19 cellular contexts compared by ENCODE assay signal in genomic region chr13:84605927-84606326, GRCh38.
"Had no signal": no experiment of that assay in that cellular context is flagged by ENCODE, and none has a peak within 500 bp of the region (broad histone marks: within the 10 kb centered on the region; RNA-seq: fewer than 3 reads in every experiment).

No MANE protein-coding gene starts in this region.

- H3K36me3 Mint-ChIP-seq: naive thymus-derived CD8-positive, alpha-beta T cell; stimulated activated naive B cell treated with anti-CD40 and anti-IgM and Interleukin-4, amounts not matched to agents 10 μg/mL and 1 μg/mL and 100 μg/mL, for 72 hours had no signal

- H3K27ac Mint-ChIP-seq: activated naive CD4-positive, alpha-beta T cell treated with anti-CD3 and anti-CD28 coated beads for 36 hours; activated naive CD8-positive, alpha-beta T cell treated with anti-CD3 and anti-CD28 coated beads, Interleukin-2, amount 50 U/mL, for 24 hours; activated T-helper 2 cell treated with anti-CD3 and anti-CD28 coated beads, Interferon-gamma antibody, Interleukin-2, Interleukin-4, amounts not matched to agents 10 μg/mL and 5 μg/mL and 100 μg/mL, durations not matched to agents 14 hours and 24 hours and 36 hours; naive thymus-derived CD8-positive, alpha-beta T cell; stimulated activated naive B cell treated with anti-CD40 and anti-IgM and Interleukin-4, amounts not matched to agents 10 μg/mL and 1 μg/mL and 100 μg/mL, for 72 hours had no signal

- H3K9me3 ChIP-seq: ascending aorta, neutrophil, thyroid gland, vagina had no signal

- H3K4me1 Mint-ChIP-seq: activated naive CD8-positive, alpha-beta T cell treated with anti-CD3 and anti-CD28 coated beads, Interleukin-2, amount 50 U/mL, for 24 hours; naive thymus-derived CD8-positive, alpha-beta T cell; stimulated activated naive B cell treated with anti-CD40 and anti-IgM and Interleukin-4, amounts not matched to agents 10 μg/mL and 1 μg/mL and 100 μg/mL, for 72 hours had no signal

- H3K27me3 Mint-ChIP-seq: activated naive CD8-positive, alpha-beta T cell treated with anti-CD3 and anti-CD28 coated beads, Interleukin-2, amount 50 U/mL, for 24 hours; naive thymus-derived CD8-positive, alpha-beta T cell; stimulated activated naive B cell treated with anti-CD40 and anti-IgM and Interleukin-4, amounts not matched to agents 10 μg/mL and 1 μg/mL and 100 μg/mL, for 72 hours had no signal

- H3K4me1 ChIP-seq: ascending aorta, left lung, vagina had no signal

- FAIRE-seq: endometrium, keratinocyte had no signal

- ATAC-seq: activated CD4-positive, CD25-positive, alpha-beta regulatory T cell treated with anti-CD3 and anti-CD28 coated beads, Interleukin-2, amount 50 U/mL, for 24 hours; activated naive CD8-positive, alpha-beta T cell treated with anti-CD3 and anti-CD28 coated beads, Interleukin-2, amount 50 U/mL, for 24 hours; left lung; naive thymus-derived CD8-positive, alpha-beta T cell had no signal

- H3K27ac ChIP-seq: ascending aorta, dorsolateral prefrontal cortex, left lung, neutrophil, thyroid gland, vagina had no signal

- H3K4me3 ChIP-seq: ascending aorta, dorsolateral prefrontal cortex, left lung, thyroid gland, vagina had no signal

- H3K27me3 ChIP-seq: ascending aorta, dorsolateral prefrontal cortex, left lung, neutrophil, thyroid gland, vagina had no signal

- DNase-seq: activated CD4-positive, alpha-beta T cell treated with anti-CD3 and anti-CD28 coated beads, Interleukin-2, amount 50 U/mL, for 4 hours; activated naive CD4-positive, alpha-beta T cell treated with anti-CD3 and anti-CD28 coated beads for 36 hours; activated naive CD8-positive, alpha-beta T cell treated with anti-CD3 and anti-CD28 coated beads, Interleukin-2, amount 50 U/mL, for 24 hours; activated T-cell treated with anti-CD3 and anti-CD28 coated beads for 4 hours; dorsolateral prefrontal cortex; foreskin melanocyte; mammary epithelial cell; stimulated activated CD4-positive, alpha-beta T cell treated with anti-CD3 and anti-CD28 coated beads, Interleukin-2, amount 100 ng/mL, for 48 hours; stimulated activated naive B cell treated with anti-CD40 and anti-IgM and Interleukin-4, amounts not matched to agents 10 μg/mL and 1 μg/mL and 100 μg/mL, for 72 hours; thyroid gland had no signal

- H3K36me3 ChIP-seq: ascending aorta, left lung, neutrophil, thyroid gland, vagina had no signal

- H3K4me3 Mint-ChIP-seq: activated naive CD4-positive, alpha-beta T cell treated with anti-CD3 and anti-CD28 coated beads for 36 hours; activated naive CD8-positive, alpha-beta T cell treated with anti-CD3 and anti-CD28 coated beads, Interleukin-2, amount 50 U/mL, for 24 hours; naive thymus-derived CD8-positive, alpha-beta T cell; stimulated activated naive B cell treated with anti-CD40 and anti-IgM and Interleukin-4, amounts not matched to agents 10 μg/mL and 1 μg/mL and 100 μg/mL, for 72 hours had no signal
